In the genomic region with DNA sequence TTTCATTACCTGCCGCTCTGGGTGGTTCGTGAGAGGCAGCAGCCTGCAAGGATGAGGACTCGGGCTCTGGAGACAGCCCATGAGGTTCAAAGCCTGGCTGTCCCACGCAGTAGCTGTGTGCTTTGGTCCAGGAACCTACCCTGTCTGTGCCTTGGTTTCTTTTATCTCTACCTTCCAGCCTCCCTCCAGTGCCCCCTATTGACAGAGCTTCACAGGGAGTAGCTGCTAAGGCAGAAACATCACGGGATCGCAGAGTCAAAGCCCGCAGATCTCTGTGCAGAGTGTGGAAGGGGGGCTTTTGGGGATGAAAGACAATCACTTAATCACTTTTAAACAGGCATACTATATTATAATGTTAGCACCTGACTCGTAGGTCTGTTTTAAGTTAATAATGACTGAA, we compare ENCODE assay signal across 28 cellular contexts. TPM values are rescaled to one million over a fixed set of nuclear protein-coding genes. Genes with fewer than 3 reads are reported as not detected.
"Had no signal": no experiment of that assay in that cellular context is flagged by ENCODE, and none has a peak within 500 bp of the region (broad histone marks: within the 10 kb centered on the region; RNA-seq: fewer than 3 reads in every experiment).

No MANE protein-coding gene starts in this region.

- DNase-seq: dermis blood vessel endothelial cell; effector memory CD4-positive, alpha-beta T cell; foreskin keratinocyte; heart left ventricle; left cardiac atrium; left lung; natural killer cell; occipital lobe; ovary; posterior cingulate gyrus; psoas muscle; right cardiac atrium; spleen; stimulated activated CD4-positive, alpha-beta T cell treated with anti-CD3 and anti-CD28 coated beads, Interleukin-4, amount 100 ng/mL, for 4 hours; stimulated activated naive CD8-positive, alpha-beta T cell treated with anti-CD3 and anti-CD28 coated beads, Interleukin-15, Interleukin-2, amounts not matched to agents 100 U/mL and 50 U/mL, for 24 hours; transverse colon had no signal

- FAIRE-seq: endothelial cell of umbilical vein, islet of Langerhans had no signal

- H3K36me3 ChIP-seq: ovary had no signal

- ATAC-seq: foreskin keratinocyte; gastroesophageal sphincter; heart left ventricle; left cardiac atrium; left lung; natural killer cell; psoas muscle; right cardiac atrium; stimulated activated memory B cell treated with anti-CD40 and anti-IgM and Interleukin-4, amounts not matched to agents 10 μg/mL and 1 μg/mL and 100 μg/mL, for 72 hours; stimulated activated naive CD8-positive, alpha-beta T cell treated with anti-CD3 and anti-CD28 coated beads, Interleukin-15, Interleukin-2, amounts not matched to agents 100 U/mL and 50 U/mL, for 24 hours had no signal

- H2AFZ ChIP-seq: hepatocyte had no signal

- H3K27ac ChIP-seq: coronary artery, esophagus muscularis mucosa, foreskin keratinocyte, gastroesophageal sphincter, heart left ventricle, hepatocyte, left lung, ovary, psoas muscle, skin epidermis, spleen, transverse colon had no signal

- H3K4me2 ChIP-seq: hepatocyte had no signal

- H3K4me1 ChIP-seq: foreskin keratinocyte, gastroesophageal sphincter, left lung, psoas muscle, spleen, transverse colon had no signal

- H3K27me3 ChIP-seq: esophagus muscularis mucosa, foreskin keratinocyte, gastroesophageal sphincter, heart left ventricle, hepatocyte, left lung, ovary, spleen, transverse colon had no signal

- H3K4me3 ChIP-seq: coronary artery, esophagus muscularis mucosa, gastroesophageal sphincter, heart left ventricle, hepatocyte, left lung, ovary, psoas muscle, skin epidermis, spleen, transverse colon had no signal

RNA-seq across cellular contexts. Expression of gene SMIM17, which starts 31.7 kb away (rescaled TPM):
- total RNA-seq: epithelial cell of proximal tubule, foreskin keratinocyte, hepatocyte, left lung, lower leg skin, mononuclear cell, psoas muscle, transverse colon, ureter had no signal
- polyA plus RNA-seq: foreskin keratinocyte, spleen had no signal
